ENCODE assay signal across 8 cellular contexts in the genomic region with DNA sequence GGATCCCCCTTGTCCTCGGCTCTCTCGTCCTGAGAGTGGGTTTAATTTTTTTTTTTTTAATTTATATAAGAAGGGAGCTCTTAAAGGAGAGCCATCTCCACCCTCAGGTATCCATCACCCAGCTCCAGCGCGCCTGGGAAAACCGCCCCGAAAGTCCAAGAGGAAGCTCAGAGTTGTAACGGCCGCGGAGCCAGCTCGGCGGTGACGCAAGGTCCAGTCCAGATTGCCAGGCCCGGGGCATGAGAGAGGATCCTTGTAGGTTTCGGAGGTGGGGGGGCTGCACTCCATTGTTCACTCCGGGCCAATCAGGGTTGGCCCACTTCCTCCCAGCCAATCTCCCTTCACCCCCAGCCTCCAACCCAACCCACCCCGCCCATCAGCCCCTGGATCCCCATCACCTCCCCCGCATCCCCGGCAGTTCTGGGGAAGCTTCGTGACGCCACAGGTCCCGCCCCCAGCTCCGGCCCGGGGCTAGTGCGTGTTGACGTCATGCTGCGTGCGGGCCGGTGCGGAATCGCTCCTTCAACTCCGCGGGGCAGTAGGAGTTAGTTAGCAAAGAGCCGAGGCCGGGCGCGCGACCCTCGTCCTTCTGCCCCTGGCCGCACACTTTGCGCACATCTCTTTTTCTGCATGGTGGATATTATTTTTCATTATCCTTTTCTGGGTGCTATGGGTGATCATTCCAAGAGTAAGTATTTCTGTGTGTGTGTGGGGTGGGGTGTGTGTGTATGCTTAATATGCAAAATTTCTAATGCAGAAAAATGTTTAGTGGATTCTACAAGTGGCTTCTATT. TPM values are rescaled to one million over a fixed set of nuclear protein-coding genes. Genes with fewer than 3 reads are reported as not detected.
DNase-seq lines count a peak whose midpoint lies in the region; ATAC-seq and TF ChIP-seq lines count a peak whose summit lies in the region.

ISL2 (plus strand) TSS at position 520 of the 793 bp plus-strand sequence; CDS start at position 631, 111 bp downstream.

- no peaks in the 10 kb centered on the region for H3K36me3 Mint-ChIP-seq in activated CD4-positive, alpha-beta T cell treated with anti-CD3 and anti-CD28 coated beads for 36 hours (ENCODE audit: low read depth)

- H3K4me3 ChIP-seq in neuron (ENCODE audit: low read length) (peak within 1 kb of the TSS; percentile 69), upper lobe of right lung (peak within 1 kb of the TSS; percentile 24)

- peak within 1 kb of the TSS; percentile 67 for H3K4me3 Mint-ChIP-seq in activated CD4-positive, alpha-beta T cell treated with anti-CD3 and anti-CD28 coated beads for 36 hours

- peaks cover 61% of the 10 kb centered on the region for H3K27me3 Mint-ChIP-seq in activated CD4-positive, alpha-beta T cell treated with anti-CD3 and anti-CD28 coated beads for 36 hours

- POLR2A ChIA-PET in activated CD4-positive, alpha-beta T cell treated with anti-CD3 and anti-CD28 coated beads for 36 hours (lab: Charles Lee): interaction anchor here (0.6 to 0.7 kb wide), 3 partner anchors 10 to 710 kb away, joined by 3 to 4 read pairs (median 3); no protein-coding TSS in a partner anchor

- CTCF ChIA-PET in activated CD4-positive, alpha-beta T cell treated with anti-CD3 and anti-CD28 coated beads for 36 hours (lab: Charles Lee): interaction anchor here (0.6 to 1.5 kb wide), 4 partner anchors 12 to 146 kb away, joined by 3 read pairs; no protein-coding TSS in a partner anchor

- H3K27ac Mint-ChIP-seq in activated CD4-positive, alpha-beta T cell treated with anti-CD3 and anti-CD28 coated beads for 36 hours: peak within 1 kb of the TSS; percentile 59

- peaks cover 80% of the 10 kb centered on the region for H3K27me3 ChIP-seq in foreskin keratinocyte
- H3K27me3 ChIP-seq in neuron (ENCODE audit: insufficient read depth, low read length): peaks cover 65% of the 10 kb centered on the region
- H3K27me3 ChIP-seq in upper lobe of right lung: peaks cover 88% of the 10 kb centered on the region

- H3K27ac ChIP-seq in foreskin keratinocyte: peak within 1 kb of the TSS; percentile 85
- no peak within 1 kb of the TSS for H3K27ac ChIP-seq in upper lobe of right lung

- H3K9me3 Mint-ChIP-seq in activated CD4-positive, alpha-beta T cell treated with anti-CD3 and anti-CD28 coated beads for 36 hours (ENCODE audit: low read depth): no peaks in the 10 kb centered on the region

- H3K4me1 Mint-ChIP-seq in activated CD4-positive, alpha-beta T cell treated with anti-CD3 and anti-CD28 coated beads for 36 hours: peaks cover 45% of the 10 kb centered on the region

- intact Hi-C loops in activated CD4-positive, alpha-beta T cell treated with anti-CD3 and anti-CD28 coated beads for 36 hours (cut with DNase I, micrococcal nuclease): loop anchor here (1.0 to 5.0 kb wide), 5 partner anchors 25 to 568 kb away; partner anchors contain the start of genes ETFA (in 1 of the 2) and SCAPER (in 1 of the 2)
- intact Hi-C loops in upper lobe of right lung (cut with DNase I): no loop called here

- H3K9me3 ChIP-seq in neuron (ENCODE audit: low read length): no peaks in the 10 kb centered on the region
- H3K9me3 ChIP-seq in upper lobe of right lung: no peaks in the 10 kb centered on the region

- H3K36me3 ChIP-seq in neuron (ENCODE audit: insufficient read depth, low read length) (no peaks in the 10 kb centered on the region), upper lobe of right lung (no peaks in the 10 kb centered on the region)

- ATAC-seq in activated CD4-positive, alpha-beta T cell treated with anti-CD3 and anti-CD28 coated beads for 36 hours: peak; percentile 47
- ATAC-seq in HG02678 (IDR thresholded peaks at IDR 0.05; ENCODE audit: unreplicated experiment) (peak; percentile 40), foreskin keratinocyte (peak; percentile 71), upper lobe of right lung (peak; percentile 63)

- H3K4me1 ChIP-seq in foreskin keratinocyte: no peaks in the 10 kb centered on the region
- H3K4me1 ChIP-seq in neuron (ENCODE audit: insufficient read depth, low read length): peaks cover 54% of the 10 kb centered on the region
- H3K4me1 ChIP-seq in upper lobe of right lung: peaks cover 31% of the 10 kb centered on the region

- TF ChIP-seq CTCF in foreskin keratinocyte (conservative IDR thresholded peaks at IDR 0.05) (no peak), upper lobe of right lung (IDR thresholded peaks at IDR 0.05) (no peak)

- H2AFZ ChIP-seq in neuron (ENCODE audit: low read depth, low read length): peak within 1 kb of the TSS; percentile 66

- DNase-seq in activated CD4-positive, alpha-beta T cell treated with anti-CD3 and anti-CD28 coated beads for 36 hours: peak; percentile 88
- DNase-seq in activated CD4-positive, alpha-beta T cell treated with anti-CD3 and anti-CD28 coated beads, Interleukin-2, amount 50 U/mL, for 1 hour: no peak
- peak; percentile 91 for DNase-seq in NCI-H226
- DNase-seq in activated CD8-positive, alpha-beta memory T cell treated with anti-CD3 and anti-CD28 coated beads for 24 hours: peak; percentile 78
- peak in 1 of 2 donors; percentile 91 for DNase-seq in foreskin keratinocyte
- peak; percentile 87 for DNase-seq in upper lobe of right lung

RNA-seq across cellular contexts. Expression of gene ISL2, which starts in this region (rescaled TPM):
- total RNA-seq in activated CD4-positive, alpha-beta T cell treated with anti-CD3 and anti-CD28 coated beads for 36 hours: under 1 TPM in 1 of 2 experiments, not detected in 1; 0.25 TPM
- total RNA-seq in foreskin keratinocyte (0.27 and 1.6 TPM in 2 replicates), upper lobe of right lung (not detected)
- polyA plus RNA-seq in foreskin keratinocyte: 0.27 and 1.8 TPM in 2 replicates

Comparison
In these comparisons a context has a peak if more than half of its experiments do, and no peak if none do; other contexts are left out.
1. Peak in DNase-seq and ATAC-seq in activated CD4-positive, alpha-beta T cell treated with anti-CD3 and anti-CD28 coated beads for 36 hours; RNA of the gene not detected or under 1 TPM.
2. Peak in DNase-seq, ATAC-seq and H3K4me3 ChIP-seq in upper lobe of right lung; RNA of the gene not detected or under 1 TPM.